In the genomic region with DNA sequence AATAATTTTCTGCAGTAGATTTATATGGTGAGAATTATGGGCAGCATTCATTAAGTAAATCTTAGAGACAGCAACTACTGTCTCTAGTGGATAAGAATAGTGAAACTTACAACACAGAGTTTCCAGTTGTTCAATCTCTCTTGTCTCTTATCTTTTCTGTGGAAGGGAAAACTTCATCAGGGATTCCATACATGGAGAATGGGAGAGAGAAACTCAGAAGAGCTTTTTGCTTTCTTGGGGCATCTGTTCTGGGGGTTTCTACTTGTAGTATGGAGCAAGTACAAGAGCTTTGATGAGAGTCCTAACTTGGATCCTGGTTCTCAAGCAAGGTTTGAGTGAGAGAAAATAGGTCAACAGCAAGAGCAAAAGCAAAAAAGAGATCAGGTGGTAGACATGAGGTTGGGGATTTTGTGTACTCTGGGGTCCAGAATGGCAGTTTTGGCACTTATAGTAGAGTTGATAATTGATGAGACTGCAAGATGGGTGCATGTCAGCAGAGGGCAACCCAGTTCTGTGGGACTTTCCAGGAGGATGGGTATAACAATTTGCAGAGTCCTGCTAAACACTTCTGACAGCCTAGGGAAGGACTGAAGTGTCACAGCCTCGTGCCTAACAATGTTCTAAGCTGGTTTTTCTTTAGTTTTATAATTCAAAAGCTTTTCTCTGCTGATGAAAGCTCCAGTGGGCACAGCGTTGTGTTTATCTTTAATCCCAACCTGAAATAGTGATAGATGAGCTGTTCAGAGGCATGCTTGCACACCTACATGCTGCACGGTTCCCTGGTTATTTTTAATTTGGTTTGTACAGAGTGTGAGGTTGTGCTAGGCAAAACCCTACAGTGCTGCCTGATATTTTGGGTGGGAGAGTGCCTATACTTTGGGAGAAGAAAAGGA, we compare ENCODE assay signal across 9 cellular contexts. TPM values are rescaled to one million over a fixed set of nuclear protein-coding genes. Genes with fewer than 3 reads are reported as not detected.
DNase-seq lines count a peak whose midpoint lies in the region; ATAC-seq, FAIRE-seq and TF ChIP-seq lines count a peak whose summit lies in the region.
"Had no signal": no experiment of that assay in that cellular context is flagged by ENCODE, and none has a peak within 500 bp of the region (broad histone marks: within the 10 kb centered on the region; RNA-seq: fewer than 3 reads in every experiment).

No MANE protein-coding gene starts in this region.

- CTCF ChIA-PET in GM12878 (lab: Yijun Ruan, JAX), result interaction anchor here (0.7 to 3.1 kb wide), 20 partner anchors 10 to 1019 kb away, joined by 3 to 83 read pairs (median 6); partner anchors contain the start of gene STRIP2

- intact Hi-C loops in GM12878 (cut with micrococcal nuclease; ENCODE audit: unreplicated experiment), result loop anchor here (2.0 kb wide), 1 partner anchor 71 kb away; no protein-coding TSS in a partner anchor

- FAIRE-seq in GM12878 (lab: Jason Lieb, UNC), result no peak

- peak; percentile 29 to 59; a peak in 2 of 4 replicates for TF ChIP-seq EP300 in GM12878 (IDR thresholded peaks at IDR 0.05; ENCODE audit: borderline replicate concordance in 1 of 2, control insufficient read depth in 1 of 2, low read depth in 2 of 2, low read length in 2 of 2)

- no peak overlapping the region for H3K27ac Mint-ChIP-seq in activated naive CD8-positive, alpha-beta T cell treated with anti-CD3 and anti-CD28 coated beads, Interleukin-2, amount 10 ng/mL, durations not matched to agents 7 days and 5 days
- no peak overlapping the region for H3K27ac Mint-ChIP-seq in activated naive CD8-positive, alpha-beta T cell treated with anti-CD3 and anti-CD28 coated beads for 36 hours
- H3K27ac Mint-ChIP-seq in stimulated activated naive B cell treated with anti-CD40 and anti-IgM and Interleukin-4, amounts not matched to agents 10 μg/mL and 1 μg/mL and 100 μg/mL, for 72 hours, result no peak overlapping the region

- no peak for DNase-seq in activated naive CD8-positive, alpha-beta T cell treated with anti-CD3 and anti-CD28 coated beads, Interleukin-2, amount 10 ng/mL, durations not matched to agents 7 days and 5 days
- no peak for DNase-seq in activated naive CD8-positive, alpha-beta T cell treated with anti-CD3 and anti-CD28 coated beads for 36 hours
- peak; percentile 18 for DNase-seq in KBM-7
- DNase-seq in GM12878 (ENCODE audit: low read depth, low spot score), result peak; percentile 43
- no peak for DNase-seq in stimulated activated naive B cell treated with anti-CD40 and anti-IgM and Interleukin-4, amounts not matched to agents 10 μg/mL and 1 μg/mL and 100 μg/mL, for 72 hours
- no peak for DNase-seq in hepatic stellate cell (ENCODE audit: low spot score)

- RAD21 ChIA-PET in GM12878 (lab: Charles Lee; ENCODE audit: unreplicated experiment), result interaction anchor here (0.7 to 2.8 kb wide), 16 partner anchors 10 to 608 kb away, joined by 3 to 37 read pairs (median 8); partner anchors contain the start of gene STRIP2

- H4K20me1 ChIP-seq in GM12878 (ENCODE audit: control insufficient read depth, insufficient read depth), result no peaks in the 10 kb centered on the region

- H3K36me3 Mint-ChIP-seq in activated naive CD8-positive, alpha-beta T cell treated with anti-CD3 and anti-CD28 coated beads, Interleukin-2, amount 10 ng/mL, durations not matched to agents 7 days and 5 days, result peaks cover 1% of the 10 kb centered on the region
- H3K36me3 Mint-ChIP-seq in activated naive CD8-positive, alpha-beta T cell treated with anti-CD3 and anti-CD28 coated beads for 36 hours, result peaks cover 2% of the 10 kb centered on the region
- H3K36me3 Mint-ChIP-seq in stimulated activated naive B cell treated with anti-CD40 and anti-IgM and Interleukin-4, amounts not matched to agents 10 μg/mL and 1 μg/mL and 100 μg/mL, for 72 hours, result peaks cover 19 to 21% of the 10 kb centered on the region in 2 donors

- no peaks in the 10 kb centered on the region for H3K9me3 ChIP-seq in GM12878 (replicated peaks; ENCODE audit: control insufficient read depth, insufficient read depth, low read length)

- H3K4me3 ChIP-seq in GM12878, result no peak overlapping the region

- in situ Hi-C loops in KBM-7 (cut with MboI; ENCODE audit: low pct_unique_long_range_greater_than_20kb, low sequenced_read_pairs), result no loop called here
- in situ Hi-C loops in GM12878 (cut with MboI), result no loop called here

- no peaks in the 10 kb centered on the region for H3K79me2 ChIP-seq in GM12878 (ENCODE audit: control insufficient read depth, insufficient read depth, low read length)

- peak overlapping the region; percentile 18; the same call in 1 of the 2 replicates for H3K27ac ChIP-seq in GM12878 (ENCODE audit: control insufficient read depth, insufficient read depth)

- TF ChIP-seq CTCF in GM12878 (IDR thresholded peaks at IDR 0.05 in 2 of 3, conservative IDR thresholded peaks at IDR 0.05 in 1 of 3; ENCODE audit: control insufficient read depth in 2 of 3, extremely low read depth in 1 of 3, insufficient read depth in 1 of 3, low read depth in 3 of 3, low read length in 3 of 3), result peak; percentile 34 to 64 (median 37); a peak in 4 of 6 replicates

- no peak overlapping the region; the same call in 1 of the 2 replicates for H2AFZ ChIP-seq in GM12878 (ENCODE audit: control insufficient read depth, low read depth, low read length)

- no peak for TF ChIP-seq POLR2A in GM12878 (IDR thresholded peaks at IDR 0.05; ENCODE audit: low read depth, low read length)

- no peaks in the 10 kb centered on the region for H3K27me3 Mint-ChIP-seq in activated naive CD8-positive, alpha-beta T cell treated with anti-CD3 and anti-CD28 coated beads, Interleukin-2, amount 10 ng/mL, durations not matched to agents 7 days and 5 days
- no peaks in the 10 kb centered on the region for H3K27me3 Mint-ChIP-seq in activated naive CD8-positive, alpha-beta T cell treated with anti-CD3 and anti-CD28 coated beads for 36 hours
- H3K27me3 Mint-ChIP-seq in stimulated activated naive B cell treated with anti-CD40 and anti-IgM and Interleukin-4, amounts not matched to agents 10 μg/mL and 1 μg/mL and 100 μg/mL, for 72 hours, result no peaks in the 10 kb centered on the region

- no peaks in the 10 kb centered on the region for H3K4me1 Mint-ChIP-seq in activated naive CD8-positive, alpha-beta T cell treated with anti-CD3 and anti-CD28 coated beads, Interleukin-2, amount 10 ng/mL, durations not matched to agents 7 days and 5 days
- H3K4me1 Mint-ChIP-seq in activated naive CD8-positive, alpha-beta T cell treated with anti-CD3 and anti-CD28 coated beads for 36 hours, result no peaks in the 10 kb centered on the region
- H3K4me1 Mint-ChIP-seq in stimulated activated naive B cell treated with anti-CD40 and anti-IgM and Interleukin-4, amounts not matched to agents 10 μg/mL and 1 μg/mL and 100 μg/mL, for 72 hours, result no peaks in the 10 kb centered on the region
- H3K4me1 Mint-ChIP-seq: neural crest cell had no signal

- H3K4me3 Mint-ChIP-seq in activated naive CD8-positive, alpha-beta T cell treated with anti-CD3 and anti-CD28 coated beads, Interleukin-2, amount 10 ng/mL, durations not matched to agents 7 days and 5 days, result no peak overlapping the region
- H3K4me3 Mint-ChIP-seq in activated naive CD8-positive, alpha-beta T cell treated with anti-CD3 and anti-CD28 coated beads for 36 hours, result no peak overlapping the region
- H3K4me3 Mint-ChIP-seq in stimulated activated naive B cell treated with anti-CD40 and anti-IgM and Interleukin-4, amounts not matched to agents 10 μg/mL and 1 μg/mL and 100 μg/mL, for 72 hours, result no peak overlapping the region
- H3K4me3 Mint-ChIP-seq: neural crest cell had no signal

- BruUV-seq in GM12878 (replicated peaks; lab: Mats Ljungman, UMichigan), result TSS peak; percentile 95

- H3K4me1 ChIP-seq in GM12878 (ENCODE audit: control insufficient read depth, insufficient read depth, low read length), result no peaks in the 10 kb centered on the region

- SMC1A ChIA-PET in GM12878 (lab: Charles Lee; ENCODE audit: uncharacterized antibody, unreplicated experiment), result interaction anchor here (0.7 to 3.0 kb wide), 22 partner anchors 9 to 423 kb away, joined by 3 to 50 read pairs (median 4); partner anchors contain the start of gene STRIP2

- 6% methylated on average over 3 of the region's 3 CpGs for WGBS in GM12878 (ENCODE audit: insufficient coverage, insufficient replicate concordance, low lambda C conversion rate, missing lambda C conversion rate)

- H3K36me3 ChIP-seq in GM12878 (ENCODE audit: control insufficient read depth in 2 of 2, insufficient read depth in 2 of 2, low read length in 1 of 2), result no peaks in the 10 kb centered on the region

- no peak overlapping the region for H3K4me2 ChIP-seq in GM12878 (ENCODE audit: control insufficient read depth, insufficient read depth)

- peak; percentile 46 for TF ChIP-seq RAD21 in GM12878 (IDR thresholded peaks at IDR 0.05; ENCODE audit: insufficient read depth, low read depth, low read length)

- no peaks in the 10 kb centered on the region for H3K9me3 Mint-ChIP-seq in activated naive CD8-positive, alpha-beta T cell treated with anti-CD3 and anti-CD28 coated beads, Interleukin-2, amount 10 ng/mL, durations not matched to agents 7 days and 5 days
- no peaks in the 10 kb centered on the region for H3K9me3 Mint-ChIP-seq in activated naive CD8-positive, alpha-beta T cell treated with anti-CD3 and anti-CD28 coated beads for 36 hours
- H3K9me3 Mint-ChIP-seq in stimulated activated naive B cell treated with anti-CD40 and anti-IgM and Interleukin-4, amounts not matched to agents 10 μg/mL and 1 μg/mL and 100 μg/mL, for 72 hours, result no peaks in the 10 kb centered on the region
- H3K9me3 Mint-ChIP-seq: neural crest cell had no signal

- no peak overlapping the region for H3K9ac ChIP-seq in GM12878 (ENCODE audit: control insufficient read depth, insufficient read depth, low read length)

- ATAC-seq in activated naive CD8-positive, alpha-beta T cell treated with anti-CD3 and anti-CD28 coated beads, Interleukin-2, amount 10 ng/mL, durations not matched to agents 7 days and 5 days (ENCODE audit: low read depth), result peak; percentile 36
- ATAC-seq in GM12878 (peak; percentile 93), HG03039 (IDR thresholded peaks at IDR 0.05; ENCODE audit: unreplicated experiment) (no peak), HG03196 (IDR thresholded peaks at IDR 0.05; ENCODE audit: unreplicated experiment) (no peak)
- peak; percentile 51 to 54 for ATAC-seq in stimulated activated naive B cell treated with anti-CD40 and anti-IgM and Interleukin-4, amounts not matched to agents 10 μg/mL and 1 μg/mL and 100 μg/mL, for 72 hours (replicated peaks)

- POLR2A ChIA-PET in activated naive CD8-positive, alpha-beta T cell treated with anti-CD3 and anti-CD28 coated beads, Interleukin-2, amount 10 ng/mL, durations not matched to agents 7 days and 5 days (lab: Charles Lee), result no interaction called here
- POLR2A ChIA-PET in GM12878 (lab: Charles Lee), result interaction anchor here (0.6 to 1.6 kb wide), 6 partner anchors 16 to 459 kb away, joined by 3 to 5 read pairs (median 4); no protein-coding TSS in a partner anchor

- H3K27me3 ChIP-seq in GM12878 (replicated peaks in 1 of 2; ENCODE audit: control insufficient read depth in 2 of 2, insufficient read depth in 2 of 2, low read length in 1 of 2), result no peaks in the 10 kb centered on the region

RNA-seq across cellular contexts. Expression of gene STRIP2, which starts 32.0 kb away (rescaled TPM):
- total RNA-seq in activated naive CD8-positive, alpha-beta T cell treated with anti-CD3 and anti-CD28 coated beads, Interleukin-2, amount 10 ng/mL, durations not matched to agents 7 days and 5 days, result 1 to 10 TPM; 3.3 to 4.4 TPM
- 1 to 10 TPM; 6.9 to 7.9 TPM for total RNA-seq in activated naive CD8-positive, alpha-beta T cell treated with anti-CD3 and anti-CD28 coated beads for 36 hours
- 2.0 and 2.9 TPM in 2 replicates for total RNA-seq in GM12878 (2013; cell fraction: nucleolus; rRNA removed)
- total RNA-seq in GM12878 (2014; rRNA removed) (1.7 and 1.9 TPM in 2 replicates), GM12878 (2014; rRNA removed; fragmentation: Illumina TruSeq; extraction: Trizol) (1.1 and 1.5 TPM in 2 replicates), GM12878 (2021) (1.7 and 1.8 TPM in 2 replicates)
- 0.67 TPM for polyA plus RNA-seq in GM12878 (2011; ENCODE audit: low read depth)
- polyA plus RNA-seq in GM12878 (2011; rRNA removed) (5.4 and 5.8 TPM in 2 replicates), GM12878 (2014; fragmentation: Illumina TruSeq; extraction: Trizol) (1.2 and 1.8 TPM in 2 replicates), GM12878 (2014; fragmentation: Nextera tagmentation; extraction: Ambion mirVana) (under 1 TPM; 0.48 to 0.58 TPM), GM12878 (2014; rRNA removed) (1.5 and 2.5 TPM in 2 replicates), GM12878 (2016; fragmentation: Nextera tagmentation; extraction: Ambion mirVana) (1 to 10 TPM; 3.0 to 3.2 TPM)
- 3.4 and 4.1 TPM in 2 replicates for polyA plus RNA-seq in GM12878 (2011; cell fraction: cytosol; rRNA removed)
- 19.7 and 21.9 TPM in 2 replicates for polyA plus RNA-seq in GM12878 (2011; cell fraction: nucleus; rRNA removed)
- 0.93 and 0.96 TPM in 2 replicates for polyA plus RNA-seq in GM12878 (2012)
- 5.4 and 5.6 TPM in 2 replicates for polyA minus RNA-seq in GM12878 (2011; rRNA and poly(A)+ RNA removed)
- 1.7 and 2.2 TPM in 2 replicates for polyA minus RNA-seq in GM12878 (2011; cell fraction: cytosol; rRNA and poly(A)+ RNA removed)
- polyA minus RNA-seq in GM12878 (2011; cell fraction: nucleus; rRNA and poly(A)+ RNA removed), result 5.4 and 7.4 TPM in 2 replicates

Comparison
In these comparisons a context has a peak if more than half of its experiments do, and no peak if none do; other contexts are left out.
1. ATAC-seq: peak in activated naive CD8-positive, alpha-beta T cell treated with anti-CD3 and anti-CD28 coated beads, Interleukin-2, amount 10 ng/mL, durations not matched to agents 7 days and 5 days (single experiment), GM12878 (single experiment) and stimulated activated naive B cell treated with anti-CD40 and anti-IgM and Interleukin-4, amounts not matched to agents 10 μg/mL and 1 μg/mL and 100 μg/mL, for 72 hours (2 of 2); none in HG03039 (single experiment) and HG03196 (single experiment).
2. DNase-seq: peak in KBM-7 (single experiment) and GM12878 (single experiment); none in activated naive CD8-positive, alpha-beta T cell treated with anti-CD3 and anti-CD28 coated beads, Interleukin-2, amount 10 ng/mL, durations not matched to agents 7 days and 5 days (single experiment), activated naive CD8-positive, alpha-beta T cell treated with anti-CD3 and anti-CD28 coated beads for 36 hours (single experiment), stimulated activated naive B cell treated with anti-CD40 and anti-IgM and Interleukin-4, amounts not matched to agents 10 μg/mL and 1 μg/mL and 100 μg/mL, for 72 hours (single experiment) and hepatic stellate cell (single experiment).